In genomic region chrX:19661977-19662376, GRCh38 we compare ENCODE assay signal across 22 cellular contexts.
"Had no signal": no experiment of that assay in that cellular context is flagged by ENCODE, and none has a peak within 500 bp of the region (broad histone marks: within the 10 kb centered on the region; RNA-seq: fewer than 3 reads in every experiment).

No MANE protein-coding gene starts in this region.

- H3K9me3 ChIP-seq: gastrocnemius medialis, ovary, prostate gland, upper lobe of left lung had no signal

- H3K36me3 ChIP-seq: gastrocnemius medialis, ovary, prostate gland, upper lobe of left lung had no signal

- H3K27ac ChIP-seq: gastrocnemius medialis, ovary, prostate gland, upper lobe of left lung, VCaP had no signal

- DNase-seq: activated CD4-positive, alpha-beta memory T cell treated with anti-CD3 and anti-CD28 coated beads, Interleukin-2, amount 10 ng/mL, durations not matched to agents 7 days and 5 days; activated CD4-positive, alpha-beta T cell treated with anti-CD3 and anti-CD28 coated beads, Interleukin-2, amount 10 ng/mL, durations not matched to agents 24 days and 14 days; activated CD8-positive, alpha-beta memory T cell treated with anti-CD3 and anti-CD28 coated beads, Interleukin-2, amount 10 ng/mL, durations not matched to agents 7 days and 5 days; activated effector memory CD4-positive, alpha-beta T cell treated with anti-CD3 and anti-CD28 coated beads, Interleukin-2, amount 50 U/mL, for 16 hours; activated naive CD8-positive, alpha-beta T cell treated with anti-CD3 and anti-CD28 coated beads for 36 hours; activated T-cell treated with anti-CD3 and anti-CD28 coated beads for 4 hours; amniotic stem cell; effector CD4-positive, alpha-beta T cell; gastrocnemius medialis; head of caudate nucleus; left ventricle myocardium superior; mammary epithelial cell; naive thymus-derived CD8-positive, alpha-beta T cell; ovary; stimulated activated CD4-positive, alpha-beta T cell treated with anti-CD3 and anti-CD28 coated beads, Interleukin-4, amount 100 ng/mL, for 4 hours; stimulated activated naive CD8-positive, alpha-beta T cell treated with anti-CD3 and anti-CD28 coated beads, Interleukin-15, Interleukin-2, amounts not matched to agents 100 U/mL and 50 U/mL, for 24 hours; T-helper 2 cell; upper lobe of left lung had no signal

- H3K4me1 ChIP-seq: gastrocnemius medialis, prostate gland had no signal

- H3K27me3 Mint-ChIP-seq: activated CD4-positive, alpha-beta memory T cell treated with anti-CD3 and anti-CD28 coated beads, Interleukin-2, amount 10 ng/mL, durations not matched to agents 7 days and 5 days; activated CD4-positive, alpha-beta T cell treated with anti-CD3 and anti-CD28 coated beads, Interleukin-2, amount 10 ng/mL, durations not matched to agents 24 days and 14 days; activated CD8-positive, alpha-beta memory T cell treated with anti-CD3 and anti-CD28 coated beads, Interleukin-2, amount 10 ng/mL, durations not matched to agents 7 days and 5 days; activated naive CD8-positive, alpha-beta T cell treated with anti-CD3 and anti-CD28 coated beads for 36 hours; naive thymus-derived CD8-positive, alpha-beta T cell had no signal

- H3K4me3 ChIP-seq: gastrocnemius medialis, ovary, prostate gland, upper lobe of left lung had no signal

- H3K27me3 ChIP-seq: gastrocnemius medialis, ovary, upper lobe of left lung had no signal

- H3K4me3 Mint-ChIP-seq: activated CD4-positive, alpha-beta memory T cell treated with anti-CD3 and anti-CD28 coated beads, Interleukin-2, amount 10 ng/mL, durations not matched to agents 7 days and 5 days; activated CD4-positive, alpha-beta T cell treated with anti-CD3 and anti-CD28 coated beads, Interleukin-2, amount 10 ng/mL, durations not matched to agents 24 days and 14 days; activated CD8-positive, alpha-beta memory T cell treated with anti-CD3 and anti-CD28 coated beads, Interleukin-2, amount 10 ng/mL, durations not matched to agents 7 days and 5 days; activated naive CD8-positive, alpha-beta T cell treated with anti-CD3 and anti-CD28 coated beads for 36 hours; mesothelial cell of epicardium; naive thymus-derived CD8-positive, alpha-beta T cell had no signal

- H3K27ac Mint-ChIP-seq: activated CD4-positive, alpha-beta memory T cell treated with anti-CD3 and anti-CD28 coated beads, Interleukin-2, amount 10 ng/mL, durations not matched to agents 7 days and 5 days; activated CD4-positive, alpha-beta T cell treated with anti-CD3 and anti-CD28 coated beads, Interleukin-2, amount 10 ng/mL, durations not matched to agents 24 days and 14 days; activated CD8-positive, alpha-beta memory T cell treated with anti-CD3 and anti-CD28 coated beads, Interleukin-2, amount 10 ng/mL, durations not matched to agents 7 days and 5 days; activated naive CD8-positive, alpha-beta T cell treated with anti-CD3 and anti-CD28 coated beads for 36 hours had no signal

- H3K9me3 Mint-ChIP-seq: activated CD4-positive, alpha-beta memory T cell treated with anti-CD3 and anti-CD28 coated beads, Interleukin-2, amount 10 ng/mL, durations not matched to agents 7 days and 5 days; activated CD4-positive, alpha-beta T cell treated with anti-CD3 and anti-CD28 coated beads, Interleukin-2, amount 10 ng/mL, durations not matched to agents 24 days and 14 days; activated naive CD8-positive, alpha-beta T cell treated with anti-CD3 and anti-CD28 coated beads for 36 hours; naive thymus-derived CD8-positive, alpha-beta T cell had no signal

- ATAC-seq: activated CD4-positive, CD25-positive, alpha-beta regulatory T cell treated with anti-CD3 and anti-CD28 coated beads, Interleukin-2, amount 50 U/mL, for 24 hours; activated CD8-positive, alpha-beta memory T cell treated with anti-CD3 and anti-CD28 coated beads, Interleukin-2, amount 10 ng/mL, durations not matched to agents 7 days and 5 days; gastrocnemius medialis; left ventricle myocardium superior; naive thymus-derived CD8-positive, alpha-beta T cell; stimulated activated naive CD8-positive, alpha-beta T cell treated with anti-CD3 and anti-CD28 coated beads, Interleukin-15, Interleukin-2, amounts not matched to agents 100 U/mL and 50 U/mL, for 24 hours had no signal
